ENCODE assay signal across 8 cellular contexts in the genomic region with DNA sequence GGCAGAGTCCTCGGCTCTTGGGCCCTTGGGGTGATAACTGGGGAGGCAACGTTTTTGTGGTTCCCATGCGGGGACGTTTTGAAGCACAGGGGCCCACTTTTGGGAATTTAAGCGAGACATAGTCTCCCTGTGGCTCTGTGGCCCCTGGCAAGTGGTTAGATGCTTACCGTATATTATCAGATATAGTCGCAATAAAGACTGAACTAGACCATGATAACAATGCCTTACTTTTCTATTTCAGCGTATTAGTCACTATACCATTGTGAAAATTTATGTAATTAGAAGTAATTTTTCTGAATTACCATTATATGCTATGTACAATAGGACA. TPM values are rescaled to one million over a fixed set of nuclear protein-coding genes. Genes with fewer than 3 reads are reported as not detected.
DNase-seq lines count a peak whose midpoint lies in the region; ATAC-seq and TF ChIP-seq lines count a peak whose summit lies in the region.

No MANE protein-coding gene starts in this region.

- TF ChIP-seq RAD21 in Ishikawa (IDR thresholded peaks at IDR 0.05; ENCODE audit: low read depth) = no peak

- no peaks in the 10 kb centered on the region for H3K36me3 ChIP-seq in ectodermal cell (ENCODE audit: control insufficient read depth, insufficient read depth, low read length)

- 21% methylated on average over 7 to 8 of the region's 8 CpGs for WGBS in ectodermal cell, 2 experiments

- peaks cover 9% of the 10 kb centered on the region for H3K4me1 Mint-ChIP-seq in osteocyte (ENCODE audit: unreplicated experiment)

- peaks cover 46% of the 10 kb centered on the region for H3K27me3 ChIP-seq in ectodermal cell (ENCODE audit: control insufficient read depth, insufficient read depth, low read length, poor library complexity, severe bottlenecking)

- DNase-seq in GM12864 (ENCODE audit: low read depth) = no peak
- DNase-seq in osteocyte (ENCODE audit: extremely low spot score, unreplicated experiment) = no peak
- no peak for DNase-seq in NCI-H345 treated with DMSO at 0.1 percent for 48 hours (lab: John Stamatoyannopoulos, UW; ENCODE audit: unreplicated experiment)
- DNase-seq in activated CD4-positive, CD25-positive, alpha-beta regulatory T cell (lab: John Stamatoyannopoulos, UW) = no peak
- no peak for DNase-seq in retina

- peak overlapping the region; percentile 89 for H3K4me3 Mint-ChIP-seq in osteocyte (ENCODE audit: unreplicated experiment)

- no peak for ATAC-seq in GM21576 (IDR thresholded peaks at IDR 0.05; ENCODE audit: unreplicated experiment)

- H3K27me3 Mint-ChIP-seq in osteocyte (ENCODE audit: unreplicated experiment) = peaks cover 18% of the 10 kb centered on the region

- H3K27ac Mint-ChIP-seq in osteocyte (ENCODE audit: unreplicated experiment) = peak overlapping the region; percentile 86

- no peaks in the 10 kb centered on the region for H3K9me3 Mint-ChIP-seq in osteocyte (ENCODE audit: unreplicated experiment)

- H3K4me3 ChIP-seq in GM12864 (ENCODE audit: low read depth, low read length) (peak overlapping the region; percentile 76), ectodermal cell (ENCODE audit: insufficient read depth, low read depth, low read length) (peak overlapping the region; percentile 60)

- no peaks in the 10 kb centered on the region for H3K9me3 ChIP-seq in ectodermal cell (ENCODE audit: control insufficient read depth, low read length)

- H3K4me1 ChIP-seq in ectodermal cell (ENCODE audit: control insufficient read depth, insufficient read depth, low read length) = no peaks in the 10 kb centered on the region

- TF ChIP-seq CTCF in GM12864 (IDR thresholded peaks at IDR 0.05; ENCODE audit: low read depth, low read length, missing control alignments) (no peak), osteocyte (IDR thresholded peaks at IDR 0.05) (no peak)

- H3K36me3 Mint-ChIP-seq in osteocyte (ENCODE audit: unreplicated experiment) = no peaks in the 10 kb centered on the region

- no peak for TF ChIP-seq EP300 in Ishikawa (IDR thresholded peaks at IDR 0.05; ENCODE audit: borderline replicate concordance)

- H3K27ac ChIP-seq in ectodermal cell (ENCODE audit: insufficient read depth, low read depth, low read length, poor library complexity, severe bottlenecking) = no peak overlapping the region

TF ChIP-seq in Ishikawa, 13 proteins besides CTCF, POLR2A, EP300 and RAD21:
- TF ChIP-seq NFIC (IDR thresholded peaks at IDR 0.05) (no peak), TAF1 (IDR thresholded peaks at IDR 0.05; ENCODE audit: low read depth) (0 out of 2 replicates have a peak, but pooled peaks have one; percentile 21), EGR1 (IDR thresholded peaks at IDR 0.05) (no peak)

RNA-seq across cellular contexts. Expression of gene RCAN1, which starts 0.5 kb away (rescaled TPM):
- polyA plus RNA-seq in ectodermal cell (2013, experiment 1 of 4) = 13.6 TPM
- polyA plus RNA-seq in ectodermal cell (2013, experiment 2 of 4) = 11.6 TPM
- 9.6 TPM for polyA plus RNA-seq in ectodermal cell (2013, experiment 3 of 4)
- polyA plus RNA-seq in ectodermal cell (2013, experiment 4 of 4) = 9.7 TPM
- total RNA-seq in osteocyte = 61.5 and 68.5 TPM in 2 replicates

RNA-seq across cellular contexts. Expression of gene CLIC6, which starts 53.3 kb away (rescaled TPM):
- polyA plus RNA-seq in ectodermal cell (2013, experiment 1 of 4) = 0.54 TPM
- 0.82 TPM for polyA plus RNA-seq in ectodermal cell (2013, experiment 2 of 4)
- polyA plus RNA-seq in ectodermal cell (2013, experiment 3 of 4) = 0.69 TPM
- 0.53 TPM for polyA plus RNA-seq in ectodermal cell (2013, experiment 4 of 4)
- 0.16 and 0.40 TPM in 2 replicates for total RNA-seq in osteocyte
